1 cellular context compared by ENCODE assay signal in genomic region chr20:62887147-62887859, GRCh38.
A peak's percentile ranks its signal among the peaks of the same experiment; 100 is the strongest.
TF ChIP-seq lines count a peak whose summit lies in the region.

No MANE protein-coding gene starts in this region.

TF ChIP-seq in HEK293, 187 proteins besides CTCF, POLR2A, EP300 and RAD21 (continued from another document and continues in another):
- TF ChIP-seq PRDM6 (tag by site-specific recombination; IDR thresholded peaks at IDR 0.05) (no peak), ZNF146 (tag by site-specific recombination; IDR thresholded peaks at IDR 0.05) (no peak), ZNF280D (tag by site-specific recombination; IDR thresholded peaks at IDR 0.05) (no peak), PBX3 (CRISPR knock-in tag; IDR thresholded peaks at IDR 0.05) (no peak), ZNF138 (tag by site-specific recombination; IDR thresholded peaks at IDR 0.05; ENCODE audit: borderline replicate concordance) (no peak), ZNF629 (tag by site-specific recombination; IDR thresholded peaks at IDR 0.05) (peak; percentile 25; the same call in 1 of the 2 replicates), ZBTB48 (tag by site-specific recombination; IDR thresholded peaks at IDR 0.05) (peak; percentile 44; the same call in 1 of the 2 replicates), ZSCAN18 (tag by site-specific recombination; IDR thresholded peaks at IDR 0.05) (no peak), ZNF221 (tag by site-specific recombination; IDR thresholded peaks at IDR 0.05; ENCODE audit: borderline replicate concordance) (no peak), ZNF654 (tag by site-specific recombination; IDR thresholded peaks at IDR 0.05; ENCODE audit: low read depth) (no peak), ZNF555 (tag by site-specific recombination; conservative IDR thresholded peaks at IDR 0.05) (no peak), ZNF571 (tag by site-specific recombination; IDR thresholded peaks at IDR 0.05) (no peak), ZBTB49 (tag by site-specific recombination; IDR thresholded peaks at IDR 0.05; ENCODE audit: low read depth) (no peak), ZNF530 (tag by site-specific recombination; IDR thresholded peaks at IDR 0.05; ENCODE audit: low read depth) (no peak), MZF1 (tag by site-specific recombination; IDR thresholded peaks at IDR 0.05; ENCODE audit: borderline replicate concordance) (no peak), ZNF580 (tag by site-specific recombination; IDR thresholded peaks at IDR 0.05) (no peak), ZNF510 (tag by site-specific recombination; IDR thresholded peaks at IDR 0.05; ENCODE audit: insufficient replicate concordance) (no peak), ZBTB11 (tag by site-specific recombination; conservative IDR thresholded peaks at IDR 0.05; ENCODE audit: low read depth) (peak; percentile 63), TCF7L2 (IDR thresholded peaks at IDR 0.05; ENCODE audit: borderline replicate concordance, low read depth, low read length) (no peak), ZNF2 (tag by site-specific recombination; IDR thresholded peaks at IDR 0.05) (no peak), ZNF16 (tag by site-specific recombination; IDR thresholded peaks at IDR 0.05; ENCODE audit: low read depth) (no peak), SALL2 (tag by site-specific recombination; IDR thresholded peaks at IDR 0.05; ENCODE audit: borderline replicate concordance) (no peak), ZNF670 (tag by site-specific recombination; IDR thresholded peaks at IDR 0.05; ENCODE audit: low read depth) (no peak), SCRT2 (tag by site-specific recombination; IDR thresholded peaks at IDR 0.05) (peak; percentile 92), IKZF3 (tag by site-specific recombination; IDR thresholded peaks at IDR 0.05) (no peak), ZBTB1 (tag by site-specific recombination; IDR thresholded peaks at IDR 0.05) (no peak), ZNF664 (tag by site-specific recombination; IDR thresholded peaks at IDR 0.05) (no peak), ZNF169 (tag by site-specific recombination; IDR thresholded peaks at IDR 0.05) (no peak), ZNF324 (tag by site-specific recombination; IDR thresholded peaks at IDR 0.05) (no peak), ZBTB8A (tag by site-specific recombination; IDR thresholded peaks at IDR 0.05) (no peak; the same call in 1 of the 2 replicates), ZNF600 (tag by site-specific recombination; IDR thresholded peaks at IDR 0.05) (peak; percentile 46; the same call in 1 of the 2 replicates), ELK4 (IDR thresholded peaks at IDR 0.05; ENCODE audit: borderline replicate concordance, low read depth, low read length) (no peak), ZNF223 (tag by site-specific recombination; IDR thresholded peaks at IDR 0.05) (no peak), ZNF645 (tag by site-specific recombination; IDR thresholded peaks at IDR 0.05) (no peak), KLF10 (tag by site-specific recombination; IDR thresholded peaks at IDR 0.05) (no peak), GLI2 (tag by site-specific recombination; IDR thresholded peaks at IDR 0.05; ENCODE audit: borderline replicate concordance, low read depth) (no peak), ZNF398 (tag by site-specific recombination; IDR thresholded peaks at IDR 0.05) (0 out of 2 replicates have a peak, but pooled peaks have one; percentile 24), ZNF704 (tag by site-specific recombination; IDR thresholded peaks at IDR 0.05) (no peak), OSR2 (tag by site-specific recombination; IDR thresholded peaks at IDR 0.05) (no peak), ZNF785 (tag by site-specific recombination; IDR thresholded peaks at IDR 0.05) (no peak)
